ENCODE assay signal across 11 cellular contexts in the genomic region with DNA sequence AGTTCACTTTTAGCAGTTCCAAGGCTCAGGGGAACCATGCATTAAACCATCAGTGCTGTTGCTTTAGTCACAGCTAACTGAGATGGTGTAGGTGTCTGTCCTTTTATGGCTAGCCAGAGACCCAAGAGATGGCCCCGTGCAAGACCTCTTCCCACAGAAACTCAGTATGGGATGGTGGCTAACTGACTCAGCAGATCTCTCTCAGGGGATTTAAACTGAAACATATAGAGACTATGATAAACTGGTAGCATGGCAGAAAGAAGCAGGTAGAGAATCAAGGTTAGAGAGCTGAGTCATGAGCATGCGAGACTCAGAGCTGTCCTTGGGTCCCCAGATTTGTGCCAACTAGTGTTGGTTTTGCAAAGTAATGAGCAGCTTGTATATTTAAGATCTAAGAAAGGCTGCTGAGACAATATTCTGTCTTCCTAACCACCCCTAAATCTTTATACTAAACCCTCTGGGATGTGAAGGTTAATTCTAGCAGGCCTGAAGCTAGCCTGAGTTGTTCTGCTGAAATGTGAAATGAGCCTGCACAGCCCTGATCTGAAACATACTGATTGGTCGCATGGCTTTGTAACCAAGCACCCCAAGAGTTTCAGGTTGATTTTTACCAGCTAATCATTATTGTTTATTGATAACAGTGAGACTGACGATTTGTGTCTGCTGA. TPM values are rescaled to one million over a fixed set of nuclear protein-coding genes. Genes with fewer than 3 reads are reported as not detected.
DNase-seq lines count a peak whose midpoint lies in the region; ATAC-seq, FAIRE-seq and TF ChIP-seq lines count a peak whose summit lies in the region.
"Had no signal": no experiment of that assay in that cellular context is flagged by ENCODE, and none has a peak within 500 bp of the region (broad histone marks: within the 10 kb centered on the region; RNA-seq: fewer than 3 reads in every experiment).

No MANE protein-coding gene starts in this region.

- ATAC-seq in GM19324 (IDR thresholded peaks at IDR 0.05; ENCODE audit: low FRiP score, unreplicated experiment): peak; percentile 62
- ATAC-seq in HG02642 (IDR thresholded peaks at IDR 0.05; ENCODE audit: poor library complexity, unreplicated experiment): peak; percentile 79
- ATAC-seq in HG03457 (IDR thresholded peaks at IDR 0.05; ENCODE audit: unreplicated experiment): peak; percentile 83

- FAIRE-seq in GM12891 (lab: Jason Lieb, UNC): peak; percentile 85

- no peak for DNase-seq in GM12891 (ENCODE audit: insufficient read length, low spot score)
- no peak for DNase-seq in NCI-H187 treated with DMSO at 0.1 percent for 48 hours (lab: John Stamatoyannopoulos, UW)
- no peak for DNase-seq in activated effector memory CD4-positive, alpha-beta T cell treated with Interleukin-2 at 50 U/mL for 16 hours
- DNase-seq in NCI-H345 (lab: John Stamatoyannopoulos, UW): no peak
- DNase-seq in NCI-H1436 treated with DMSO at 0.1 percent for 48 hours (lab: John Stamatoyannopoulos, UW): no peak
- DNase-seq: activated T-cell treated with anti-CD3 and anti-CD28 coated beads, Interleukin-2, amount 50 U/mL, for 1 hour; caudate nucleus; GF-D8 had no signal

- TF ChIP-seq POLR2A in GM12891 (IDR thresholded peaks at IDR 0.05; ENCODE audit: low read depth, low read length): no peak

TF ChIP-seq in GM12891, 5 proteins besides CTCF, POLR2A, EP300 and RAD21:
- TF ChIP-seq POU2F2 (IDR thresholded peaks at IDR 0.05; ENCODE audit: low read depth, low read length) (no peak), TAF1 (IDR thresholded peaks at IDR 0.05; ENCODE audit: low read depth, low read length) (no peak), PAX5 (IDR thresholded peaks at IDR 0.05; ENCODE audit: insufficient read depth, low read length, severe bottlenecking) (no peak), POLR2AphosphoS5 (IDR thresholded peaks at IDR 0.05; ENCODE audit: low read depth, low read length) (no peak), SPI1 (IDR thresholded peaks at IDR 0.05; ENCODE audit: low read depth, low read length) (no peak)

RNA-seq across cellular contexts. Expression of gene SCEL, which starts 6.5 kb away (rescaled TPM):
- polyA plus RNA-seq in GM12891 (2012; ENCODE audit: low read depth, missing spikeins): 0.04 TPM
